Comparison of ENCODE assay signal across 2 cellular contexts in genomic region chr7:103338864-103339263, GRCh38.
TF ChIP-seq lines count a peak whose summit lies in the region.

No MANE protein-coding gene starts in this region.

TF ChIP-seq in HEK293, 187 proteins besides CTCF, POLR2A, EP300 and RAD21:
- no peak for TF ChIP-seq ZFP3 (tag by site-specific recombination; IDR thresholded peaks at IDR 0.05; ENCODE audit: low read depth)
- TF ChIP-seq SCRT2 (tag by site-specific recombination; IDR thresholded peaks at IDR 0.05): peak; percentile 73
- TF ChIP-seq, protein P1, sequence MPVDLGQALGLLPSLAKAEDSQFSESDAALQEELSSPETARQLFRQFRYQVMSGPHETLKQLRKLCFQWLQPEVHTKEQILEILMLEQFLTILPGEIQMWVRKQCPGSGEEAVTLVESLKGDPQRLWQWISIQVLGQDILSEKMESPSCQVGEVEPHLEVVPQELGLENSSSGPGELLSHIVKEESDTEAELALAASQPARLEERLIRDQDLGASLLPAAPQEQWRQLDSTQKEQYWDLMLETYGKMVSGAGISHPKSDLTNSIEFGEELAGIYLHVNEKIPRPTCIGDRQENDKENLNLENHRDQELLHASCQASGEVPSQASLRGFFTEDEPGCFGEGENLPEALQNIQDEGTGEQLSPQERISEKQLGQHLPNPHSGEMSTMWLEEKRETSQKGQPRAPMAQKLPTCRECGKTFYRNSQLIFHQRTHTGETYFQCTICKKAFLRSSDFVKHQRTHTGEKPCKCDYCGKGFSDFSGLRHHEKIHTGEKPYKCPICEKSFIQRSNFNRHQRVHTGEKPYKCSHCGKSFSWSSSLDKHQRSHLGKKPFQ (tag by site-specific recombination; IDR thresholded peaks at IDR 0.05): no peak

TF ChIP-seq in K562, 482 proteins besides CTCF, POLR2A, EP300 and RAD21:
- TF ChIP-seq, protein P2, sequence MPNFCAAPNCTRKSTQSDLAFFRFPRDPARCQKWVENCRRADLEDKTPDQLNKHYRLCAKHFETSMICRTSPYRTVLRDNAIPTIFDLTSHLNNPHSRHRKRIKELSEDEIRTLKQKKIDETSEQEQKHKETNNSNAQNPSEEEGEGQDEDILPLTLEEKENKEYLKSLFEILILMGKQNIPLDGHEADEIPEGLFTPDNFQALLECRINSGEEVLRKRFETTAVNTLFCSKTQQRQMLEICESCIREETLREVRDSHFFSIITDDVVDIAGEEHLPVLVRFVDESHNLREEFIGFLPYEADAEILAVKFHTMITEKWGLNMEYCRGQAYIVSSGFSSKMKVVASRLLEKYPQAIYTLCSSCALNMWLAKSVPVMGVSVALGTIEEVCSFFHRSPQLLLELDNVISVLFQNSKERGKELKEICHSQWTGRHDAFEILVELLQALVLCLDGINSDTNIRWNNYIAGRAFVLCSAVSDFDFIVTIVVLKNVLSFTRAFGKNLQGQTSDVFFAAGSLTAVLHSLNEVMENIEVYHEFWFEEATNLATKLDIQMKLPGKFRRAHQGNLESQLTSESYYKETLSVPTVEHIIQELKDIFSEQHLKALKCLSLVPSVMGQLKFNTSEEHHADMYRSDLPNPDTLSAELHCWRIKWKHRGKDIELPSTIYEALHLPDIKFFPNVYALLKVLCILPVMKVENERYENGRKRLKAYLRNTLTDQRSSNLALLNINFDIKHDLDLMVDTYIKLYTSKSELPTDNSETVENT (CRISPR knock-in tag; IDR thresholded peaks at IDR 0.05): no peak
- TF ChIP-seq ZNF239 (CRISPR knock-in tag; IDR thresholded peaks at IDR 0.05) (peak; percentile 89), DMBX1 (CRISPR knock-in tag; IDR thresholded peaks at IDR 0.05; ENCODE audit: borderline replicate concordance) (no peak), GATAD2B (IDR thresholded peaks at IDR 0.05; ENCODE audit: borderline replicate concordance) (no peak), IFI16 (CRISPR knock-in tag; IDR thresholded peaks at IDR 0.05) (no peak), TOE1 (IDR thresholded peaks at IDR 0.05; ENCODE audit: borderline replicate concordance) (no peak), TOE1 (CRISPR knock-in tag; IDR thresholded peaks at IDR 0.05; ENCODE audit: borderline replicate concordance, low read depth) (no peak), ZFP36 (IDR thresholded peaks at IDR 0.05; ENCODE audit: low read depth, low read length, partially characterized antibody) (no peak), NR2C1 (IDR thresholded peaks at IDR 0.05) (no peak), NR2C1 (tag; IDR thresholded peaks at IDR 0.05) (no peak), ZNF778 (CRISPR knock-in tag; IDR thresholded peaks at IDR 0.05) (no peak), RNF2 (IDR thresholded peaks at IDR 0.05) (no peak), RUNX1 (IDR thresholded peaks at IDR 0.05; ENCODE audit: low read depth) (no peak), RBFOX2 (IDR thresholded peaks at IDR 0.05; ENCODE audit: low read depth, low read length) (0 out of 2 replicates have a peak, but pooled peaks have one; percentile 23), E2F5 (CRISPR knock-in tag; IDR thresholded peaks at IDR 0.05) (no peak), NCOA1 (IDR thresholded peaks at IDR 0.05; ENCODE audit: low read depth) (no peak), RBM25 (IDR thresholded peaks at IDR 0.05; ENCODE audit: low read depth, low read length, severe bottlenecking) (peak; percentile 71)
- TF ChIP-seq, protein P3, sequence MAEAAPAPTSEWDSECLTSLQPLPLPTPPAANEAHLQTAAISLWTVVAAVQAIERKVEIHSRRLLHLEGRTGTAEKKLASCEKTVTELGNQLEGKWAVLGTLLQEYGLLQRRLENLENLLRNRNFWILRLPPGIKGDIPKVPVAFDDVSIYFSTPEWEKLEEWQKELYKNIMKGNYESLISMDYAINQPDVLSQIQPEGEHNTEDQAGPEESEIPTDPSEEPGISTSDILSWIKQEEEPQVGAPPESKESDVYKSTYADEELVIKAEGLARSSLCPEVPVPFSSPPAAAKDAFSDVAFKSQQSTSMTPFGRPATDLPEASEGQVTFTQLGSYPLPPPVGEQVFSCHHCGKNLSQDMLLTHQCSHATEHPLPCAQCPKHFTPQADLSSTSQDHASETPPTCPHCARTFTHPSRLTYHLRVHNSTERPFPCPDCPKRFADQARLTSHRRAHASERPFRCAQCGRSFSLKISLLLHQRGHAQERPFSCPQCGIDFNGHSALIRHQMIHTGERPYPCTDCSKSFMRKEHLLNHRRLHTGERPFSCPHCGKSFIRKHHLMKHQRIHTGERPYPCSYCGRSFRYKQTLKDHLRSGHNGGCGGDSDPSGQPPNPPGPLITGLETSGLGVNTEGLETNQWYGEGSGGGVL (CRISPR knock-in tag; IDR thresholded peaks at IDR 0.05): no peak
